Comparison of ENCODE assay signal across 13 cellular contexts in the genomic region with DNA sequence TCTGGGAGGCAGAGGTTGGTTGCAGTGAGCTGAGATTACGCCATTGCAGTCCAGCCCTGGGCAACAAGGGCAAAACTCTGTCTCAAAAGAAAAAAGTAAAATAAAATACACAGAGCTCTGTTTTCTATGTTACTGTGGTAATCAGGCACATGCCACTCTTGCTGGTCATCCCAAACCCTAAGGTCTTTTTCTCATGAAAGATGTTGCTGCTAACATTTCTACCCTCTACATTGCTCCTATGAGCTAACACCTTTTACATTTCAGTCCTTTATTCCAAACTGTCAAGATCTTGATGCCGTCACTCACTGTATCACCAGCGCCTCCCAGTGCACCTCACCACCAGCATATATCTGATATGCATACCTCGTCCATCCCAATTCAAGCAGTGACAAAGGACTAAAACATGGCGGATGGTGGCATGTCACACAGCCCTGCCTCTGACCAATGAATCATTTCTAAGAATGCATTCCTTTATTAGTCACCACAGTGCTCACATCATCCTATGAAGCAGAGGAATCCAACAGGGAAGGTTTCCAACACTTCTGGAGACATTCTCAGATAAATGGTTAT. TPM values are rescaled to one million over a fixed set of nuclear protein-coding genes. Genes with fewer than 3 reads are reported as not detected.
DNase-seq lines count a peak whose midpoint lies in the region; TF ChIP-seq lines count a peak whose summit lies in the region.
"Had no signal": no experiment of that assay in that cellular context is flagged by ENCODE, and none has a peak within 500 bp of the region (broad histone marks: within the 10 kb centered on the region; RNA-seq: fewer than 3 reads in every experiment).

No MANE protein-coding gene starts in this region.

- H3K9me3 ChIP-seq in esophagus squamous epithelium, result no peaks in the 10 kb centered on the region

- WGBS in esophagus squamous epithelium, 2 donors, result 83% methylated on average over 5 of the region's 5 CpGs

- peaks cover 6% of the 10 kb centered on the region for H3K27me3 Mint-ChIP-seq in HFFc6 (ENCODE audit: insufficient read depth)
- peaks cover 7 to 9% (median 8%) of the 10 kb centered on the region in 3 donors for H3K27me3 Mint-ChIP-seq in immature natural killer cell (ENCODE audit: low read depth in 3 of 3)
- H3K27me3 Mint-ChIP-seq: stimulated activated naive CD8-positive, alpha-beta T cell treated with anti-CD3 and anti-CD28 coated beads, Interleukin-15, Interleukin-2, amounts not matched to agents 100 ng/mL and 50 ng/mL, for 24 hours had no signal

- H3K36me3 Mint-ChIP-seq in HFFc6 (ENCODE audit: low read depth), result peaks cover 62% of the 10 kb centered on the region
- peaks cover 11 to 15% (median 14%) of the 10 kb centered on the region in 3 donors for H3K36me3 Mint-ChIP-seq in immature natural killer cell

- DNase-seq in AG04449 (ENCODE audit: low read depth, low spot score) (peak; percentile 79), HFFc6 (peak; percentile 97), kidney epithelial cell (ENCODE audit: low read depth) (peak; percentile 82), esophagus squamous epithelium (lab: John Stamatoyannopoulos, UW) (no peak), immature natural killer cell (no peak), DMS153 treated with DMSO at 0.1 percent for 48 hours (lab: John Stamatoyannopoulos, UW; ENCODE audit: unreplicated experiment) (no peak)
- DNase-seq in activated effector memory CD4-positive, alpha-beta T cell treated with Interleukin-2 at 50 U/mL for 16 hours, result no peak
- DNase-seq: activated CD8-positive, alpha-beta memory T cell treated with anti-CD3 and anti-CD28 coated beads, Interleukin-2, amount 50 U/mL, for 4 hours; left cardiac atrium; NCI-H2081 treated with DMSO at 0.1 percent for 48 hours had no signal

- CTCF ChIA-PET in AG04449 (lab: Yijun Ruan, JAX), result interaction anchor here (2.3 kb wide), 1 partner anchor 9 kb away, joined by 13 read pairs; no protein-coding TSS in a partner anchor

- POLR2A ChIA-PET in AG04449 (lab: Yijun Ruan, JAX), result interaction anchor here (0.8 to 1.0 kb wide), 2 partner anchors 10 to 13 kb away, joined by 3 read pairs; no protein-coding TSS in a partner anchor

- H3K4me1 ChIP-seq in esophagus squamous epithelium, result peaks cover 4 to 50% (median 9%) of the 10 kb centered on the region in 3 donors

- no peak for TF ChIP-seq POLR2A in esophagus squamous epithelium (IDR thresholded peaks at IDR 0.05)

- peak overlapping the region; percentile 62 for H3K4me3 Mint-ChIP-seq in HFFc6
- no peak overlapping the region for H3K4me3 Mint-ChIP-seq in immature natural killer cell
- H3K4me3 Mint-ChIP-seq: stimulated activated naive CD8-positive, alpha-beta T cell treated with anti-CD3 and anti-CD28 coated beads, Interleukin-15, Interleukin-2, amounts not matched to agents 100 ng/mL and 50 ng/mL, for 24 hours had no signal

- no peak overlapping the region for H3K4me3 ChIP-seq in AG04449 (ENCODE audit: low read depth, low read length)
- no peak overlapping the region for H3K4me3 ChIP-seq in kidney epithelial cell (ENCODE audit: low read depth, low read length)
- no peak overlapping the region for H3K4me3 ChIP-seq in esophagus squamous epithelium
- H3K4me3 ChIP-seq: coronary artery had no signal

- H3K27ac ChIP-seq in angular gyrus (ENCODE audit: low read depth, low read length), result peak overlapping the region; percentile 2
- H3K27ac ChIP-seq in esophagus squamous epithelium, result peak overlapping the region in 1 of 4 donors; percentile 9
- H3K27ac ChIP-seq: coronary artery had no signal

- H3K27me3 ChIP-seq in kidney epithelial cell (ENCODE audit: control insufficient read depth, insufficient read depth, low read length) (no peaks in the 10 kb centered on the region), esophagus squamous epithelium (no peaks in the 10 kb centered on the region)

- intact Hi-C loops in esophagus squamous epithelium (cut with DNase I), result no loop called here

- H3K4me1 Mint-ChIP-seq in HFFc6 (ENCODE audit: low read depth) (peaks cover 58% of the 10 kb centered on the region), immature natural killer cell (peaks cover 39 to 48% of the 10 kb centered on the region in 2 donors)

- peaks cover 3% of the 10 kb centered on the region; the same call in 1 of the 2 replicates for H3K9me3 Mint-ChIP-seq in HFFc6
- no peaks in the 10 kb centered on the region for H3K9me3 Mint-ChIP-seq in immature natural killer cell
- H3K9me3 Mint-ChIP-seq: stimulated activated naive CD8-positive, alpha-beta T cell treated with anti-CD3 and anti-CD28 coated beads, Interleukin-15, Interleukin-2, amounts not matched to agents 100 ng/mL and 50 ng/mL, for 24 hours had no signal

- TF ChIP-seq CTCF in AG04449 (IDR thresholded peaks at IDR 0.05; ENCODE audit: insufficient read depth, low read length, missing control alignments) (no peak), HFFc6 (IDR thresholded peaks at IDR 0.05) (no peak), kidney epithelial cell (IDR thresholded peaks at IDR 0.05; ENCODE audit: insufficient read depth, low read length, poor library complexity, severe bottlenecking) (no peak), esophagus squamous epithelium (IDR thresholded peaks at IDR 0.05) (no peak)

- H3K27ac Mint-ChIP-seq in HFFc6 (peak overlapping the region; percentile 98), immature natural killer cell (peak overlapping the region in 1 of 6 donors; percentile 55)
- H3K27ac Mint-ChIP-seq: stimulated activated naive CD8-positive, alpha-beta T cell treated with anti-CD3 and anti-CD28 coated beads, Interleukin-15, Interleukin-2, amounts not matched to agents 100 ng/mL and 50 ng/mL, for 24 hours had no signal

- H3K36me3 ChIP-seq in kidney epithelial cell (ENCODE audit: control insufficient read depth, insufficient read depth, low read length) (peaks cover 1% of the 10 kb centered on the region), esophagus squamous epithelium (peaks cover 8 to 64% (median 14%) of the 10 kb centered on the region in 3 donors)

RNA-seq across cellular contexts. Expression of gene DAGLB, which starts 4.3 kb away (rescaled TPM):
- 10 to 100 TPM; 29.2 to 39.5 (median 33.2) TPM for total RNA-seq in HFFc6 (2021; fragmentation: NEBNext Ultra II Directional; extraction: Animal tissue kit (Norgen Biotek cat#: 25700))
- total RNA-seq in kidney epithelial cell, result 13.6 and 18.1 TPM in 2 replicates
- total RNA-seq in esophagus squamous epithelium, result 10 to 100 TPM in 3 of 4 donors, 1 to 10 TPM in 1; 7.1 to 12.4 (median 10.6) TPM
- polyA plus RNA-seq in immature natural killer cell, result 10 to 100 TPM in 1 of 3 donors, 1 to 10 TPM in 2; 6.0 to 12.6 (median 7.4) TPM

RNA-seq across cellular contexts. Expression of gene KDELR2, which starts 40.5 kb away (rescaled TPM):
- total RNA-seq in HFFc6 (2021; fragmentation: NEBNext Ultra II Directional; extraction: Animal tissue kit (Norgen Biotek cat#: 25700)), result 100 to 1,000 TPM; 367 to 473 (median 416) TPM
- 92.3 and 110 TPM in 2 replicates for total RNA-seq in kidney epithelial cell
- total RNA-seq in esophagus squamous epithelium, result 10 to 100 TPM; 53.4 to 92.3 (median 65.8) TPM
- polyA plus RNA-seq in immature natural killer cell, result 10 to 100 TPM; 63.8 to 88.2 (median 75.8) TPM

Comparison
In these comparisons a context has a peak if more than half of its experiments do, and no peak if none do; other contexts are left out.
1. DNase-seq: peak in AG04449 (single experiment), HFFc6 (single experiment) and kidney epithelial cell (single experiment); none in esophagus squamous epithelium (single experiment), immature natural killer cell (0 of 3), activated effector memory CD4-positive, alpha-beta T cell treated with Interleukin-2 at 50 U/mL for 16 hours (single experiment) and DMS153 treated with DMSO at 0.1 percent for 48 hours (single experiment).